In genomic region chr1:209601809-209602657, GRCh38 we compare ENCODE assay signal across 8 cellular contexts. TPM values are rescaled to one million over a fixed set of nuclear protein-coding genes. Genes with fewer than 3 reads are reported as not detected.
DNase-seq lines count a peak whose midpoint lies in the region; ATAC-seq and TF ChIP-seq lines count a peak whose summit lies in the region.

No MANE protein-coding gene starts in this region.

- H3K4me1 ChIP-seq in H9 (ENCODE audit: insufficient read depth, low read length) = no peaks in the 10 kb centered on the region

- no peak overlapping the region for H3K4me3 Mint-ChIP-seq in H9
- no peak overlapping the region for H3K4me3 Mint-ChIP-seq in activated naive CD4-positive, alpha-beta T cell treated with anti-CD3 and anti-CD28 coated beads for 36 hours

- no peak for ATAC-seq in GM21526 (IDR thresholded peaks at IDR 0.05; ENCODE audit: low FRiP score, unreplicated experiment)

- no peaks in the 10 kb centered on the region for H3K23me2 ChIP-seq in H9 (ENCODE audit: insufficient read length, low read depth, low read length, poor library complexity, severe bottlenecking)

- H2AFZ ChIP-seq in H9 (ENCODE audit: low read length) = no peak overlapping the region

- CTCF ChIA-PET in activated naive CD4-positive, alpha-beta T cell treated with anti-CD3 and anti-CD28 coated beads for 36 hours (lab: Charles Lee) = interaction anchor here (0.6 to 4.5 kb wide), 26 partner anchors 10 to 225 kb away, joined by 3 to 22 read pairs (median 4); partner anchors contain the start of genes CAMK1G, G0S2, LAMB3 and UTP25

- H4K5ac ChIP-seq in H9 (ENCODE audit: insufficient read length, low read depth, low read length) = no peak overlapping the region

- no peaks in the 10 kb centered on the region for H3K9me3 ChIP-seq in H9 (ENCODE audit: control insufficient read depth, low read depth, low read length)

- peaks cover 12% of the 10 kb centered on the region for H3K27me3 Mint-ChIP-seq in H9 (ENCODE audit: low read depth)
- H3K27me3 Mint-ChIP-seq in activated naive CD4-positive, alpha-beta T cell treated with anti-CD3 and anti-CD28 coated beads for 36 hours (ENCODE audit: low read depth) = peaks cover 10% of the 10 kb centered on the region

- no peak overlapping the region for H3K23ac ChIP-seq in H9 (ENCODE audit: insufficient read length, low read depth, low read length)

- no peaks in the 10 kb centered on the region for H3K9me3 Mint-ChIP-seq in H9
- no peaks in the 10 kb centered on the region for H3K9me3 Mint-ChIP-seq in activated naive CD4-positive, alpha-beta T cell treated with anti-CD3 and anti-CD28 coated beads for 36 hours

- H3K18ac ChIP-seq in H9 (ENCODE audit: insufficient read length, low read depth, low read length) = no peak overlapping the region

- H3K14ac ChIP-seq in H9 (ENCODE audit: insufficient read depth, low read length) = no peak overlapping the region

- H2BK20ac ChIP-seq in H9 (ENCODE audit: low read depth, low read length, poor library complexity, severe bottlenecking) = no peak overlapping the region

- H4K8ac ChIP-seq in H9 (replicated peaks; ENCODE audit: insufficient read length, low read depth, low read length) = no peak overlapping the region

- H2BK15ac ChIP-seq in H9 (ENCODE audit: low read depth, low read length) = no peak overlapping the region

- TF ChIP-seq CTCF in H9 (conservative IDR thresholded peaks at IDR 0.05) = peak; percentile 71

- no peak overlapping the region for H2BK12ac ChIP-seq in H9 (ENCODE audit: insufficient read length, low read depth, low read length)

- WGBS in H9 (ENCODE audit: extremely low coverage, insufficient read length, low lambda C conversion rate) = no CpG with 5 or more reads among the region's 6 CpGs

- H4K20me1 ChIP-seq in H9 (ENCODE audit: control insufficient read depth, insufficient read depth, insufficient read length) = no peaks in the 10 kb centered on the region

- H3K27ac Mint-ChIP-seq in H9 = no peak overlapping the region
- H3K27ac Mint-ChIP-seq in activated naive CD4-positive, alpha-beta T cell treated with anti-CD3 and anti-CD28 coated beads for 36 hours = no peak overlapping the region

- no peak overlapping the region for H2AK5ac ChIP-seq in H9 (ENCODE audit: insufficient read length, low read length)

- no peak overlapping the region for H3K27ac ChIP-seq in H9 (ENCODE audit: insufficient read length, low read depth, low read length)

- no peak overlapping the region for H4K91ac ChIP-seq in H9 (ENCODE audit: insufficient read length, low read depth, low read length)

- no peak overlapping the region for H3K9ac ChIP-seq in H9 (ENCODE audit: extremely low read depth, insufficient read length, low read length)

- H3K36me3 Mint-ChIP-seq in H9 (ENCODE audit: insufficient read depth in 1 of 3, low read depth in 3 of 3) = no peaks in the 10 kb centered on the region
- H3K36me3 Mint-ChIP-seq in activated naive CD4-positive, alpha-beta T cell treated with anti-CD3 and anti-CD28 coated beads for 36 hours (ENCODE audit: low read depth) = no peaks in the 10 kb centered on the region

- no peaks in the 10 kb centered on the region for H3K27me3 ChIP-seq in H9 (ENCODE audit: insufficient read depth, low read length)

- intact Hi-C loops in activated naive CD4-positive, alpha-beta T cell treated with anti-CD3 and anti-CD28 coated beads for 36 hours (cut with micrococcal nuclease) = loop anchor here (1.0 kb wide), 3 partner anchors 25 to 145 kb away; no protein-coding TSS in a partner anchor
- intact Hi-C loops in head of caudate nucleus (cut with DNase I) = loop anchor here (2.0 kb wide), 1 partner anchor 25 kb away; no protein-coding TSS in a partner anchor

- no peak overlapping the region for H3K4me2 ChIP-seq in H9 (ENCODE audit: insufficient read depth, insufficient read length, low read length)

- H3K79me2 ChIP-seq in H9 (ENCODE audit: insufficient read depth, low read length) = no peaks in the 10 kb centered on the region

- no peak overlapping the region for H3K4ac ChIP-seq in H9 (ENCODE audit: low read depth, low read length)

- H3K56ac ChIP-seq in H9 (ENCODE audit: insufficient read length, low read depth, low read length) = no peak overlapping the region

- H2BK5ac ChIP-seq in H9 (ENCODE audit: insufficient read length, low read length) = no peak overlapping the region

- H2BK120ac ChIP-seq in H9 (ENCODE audit: low read depth, low read length, poor library complexity, severe bottlenecking) = no peak overlapping the region

- DNase-seq in EH (ENCODE audit: low read depth) (peak; percentile 48), H9 (no peak), NCI-H460 (ENCODE audit: extremely low read depth, low read depth) (peak; percentile 17), head of caudate nucleus (peak in 34 of 42 donors; percentile 43 to 84 (median 66)), retina (peak; percentile 48), NCI-H1436 treated with DMSO at 0.1 percent for 48 hours (lab: John Stamatoyannopoulos, UW) (no peak)
- DNase-seq in activated naive CD4-positive, alpha-beta T cell treated with anti-CD3 and anti-CD28 coated beads for 36 hours = peak; percentile 73

- H3K4me1 Mint-ChIP-seq in H9 = no peaks in the 10 kb centered on the region
- peaks cover 11% of the 10 kb centered on the region for H3K4me1 Mint-ChIP-seq in activated naive CD4-positive, alpha-beta T cell treated with anti-CD3 and anti-CD28 coated beads for 36 hours (ENCODE audit: low read depth)

- no peak overlapping the region for H3T11ph ChIP-seq in H9 (ENCODE audit: low read length)

- no peaks in the 10 kb centered on the region for H3K79me1 ChIP-seq in H9 (ENCODE audit: insufficient read depth, low read depth, low read length, poor library complexity, severe bottlenecking)

RNA-seq across cellular contexts. Expression of gene CAMK1G, which starts 18.5 kb away (rescaled TPM):
- 0.20 and 0.28 TPM in 2 replicates for total RNA-seq in H9 (2021)
- total RNA-seq in NCI-H460 (2014; rRNA removed; shearing (Covaris generic)) = not detected in 2 replicates
- not detected in 2 replicates for polyA plus RNA-seq in NCI-H460 (2014; cell fraction: nucleus; rRNA removed)
- total RNA-seq in activated naive CD4-positive, alpha-beta T cell treated with anti-CD3 and anti-CD28 coated beads for 36 hours = 1 to 10 TPM; 2.4 to 2.8 TPM

RNA-seq across cellular contexts. Expression of gene LAMB3, which starts 50.2 kb away (rescaled TPM):
- total RNA-seq in H9 (2021) = 0.26 and 0.28 TPM in 2 replicates
- 19.1 and 19.7 TPM in 2 replicates for total RNA-seq in NCI-H460 (2014; rRNA removed; shearing (Covaris generic))
- 15.6 and 16.7 TPM in 2 replicates for polyA plus RNA-seq in NCI-H460 (2014; cell fraction: nucleus; rRNA removed)
- total RNA-seq in activated naive CD4-positive, alpha-beta T cell treated with anti-CD3 and anti-CD28 coated beads for 36 hours = 10 to 100 TPM; 11.8 to 13.0 TPM

Comparison
In these comparisons a context has a peak if more than half of its experiments do, and no peak if none do; other contexts are left out.
1. DNase-seq: peak in EH (single experiment), NCI-H460 (single experiment), activated naive CD4-positive, alpha-beta T cell treated with anti-CD3 and anti-CD28 coated beads for 36 hours (single experiment), head of caudate nucleus (34 of 42) and retina (single experiment); none in H9 (single experiment) and NCI-H1436 treated with DMSO at 0.1 percent for 48 hours (single experiment).